Comparison of ENCODE assay signal across 1 cellular context in genomic region chr18:74147779-74148542, GRCh38.
TF ChIP-seq lines count a peak whose summit lies in the region.

A gene with protein sequence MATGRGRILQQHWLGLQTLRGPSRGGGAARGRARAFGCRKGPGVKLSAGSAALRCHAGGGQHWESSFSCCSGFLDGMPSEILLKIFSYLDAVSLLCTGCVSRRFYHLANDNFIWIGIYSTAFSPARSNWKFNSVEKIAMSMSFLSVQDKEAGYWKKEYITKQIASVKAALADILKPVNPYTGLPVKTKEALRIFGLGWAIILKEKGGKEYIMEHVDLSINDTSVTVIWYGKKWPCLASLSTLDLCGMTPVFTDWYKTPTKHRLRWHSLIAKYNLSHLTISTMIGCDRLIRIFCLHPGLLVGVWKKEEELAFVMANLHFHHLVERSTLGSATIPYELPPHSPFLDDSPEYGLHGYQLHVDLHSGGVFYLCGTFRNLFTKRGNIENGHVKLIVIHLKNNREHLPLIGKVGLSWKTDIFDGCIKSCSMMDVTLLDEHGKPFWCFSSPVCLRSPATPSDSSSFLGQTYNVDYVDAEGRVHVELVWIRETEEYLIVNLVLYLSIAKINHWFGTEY (minus strand): TSS chr18:74147834. CDS start chr18:74147785, 49 bp downstream.
A gene with protein sequence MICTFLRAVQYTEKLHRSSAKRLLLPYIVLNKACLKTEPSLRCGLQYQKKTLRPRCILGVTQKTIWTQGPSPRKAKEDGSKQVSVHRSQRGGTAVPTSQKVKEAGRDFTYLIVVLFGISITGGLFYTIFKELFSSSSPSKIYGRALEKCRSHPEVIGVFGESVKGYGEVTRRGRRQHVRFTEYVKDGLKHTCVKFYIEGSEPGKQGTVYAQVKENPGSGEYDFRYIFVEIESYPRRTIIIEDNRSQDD (plus strand): TSS chr18:74148523. CDS start chr18:74148809, 286 bp downstream.

TF ChIP-seq in K562, 482 proteins besides CTCF, POLR2A, EP300 and RAD21 (continued from another document and continues in another):
- no peak for TF ChIP-seq TCF15 (CRISPR knock-in tag; IDR thresholded peaks at IDR 0.05)
- TF ChIP-seq, protein P1, sequence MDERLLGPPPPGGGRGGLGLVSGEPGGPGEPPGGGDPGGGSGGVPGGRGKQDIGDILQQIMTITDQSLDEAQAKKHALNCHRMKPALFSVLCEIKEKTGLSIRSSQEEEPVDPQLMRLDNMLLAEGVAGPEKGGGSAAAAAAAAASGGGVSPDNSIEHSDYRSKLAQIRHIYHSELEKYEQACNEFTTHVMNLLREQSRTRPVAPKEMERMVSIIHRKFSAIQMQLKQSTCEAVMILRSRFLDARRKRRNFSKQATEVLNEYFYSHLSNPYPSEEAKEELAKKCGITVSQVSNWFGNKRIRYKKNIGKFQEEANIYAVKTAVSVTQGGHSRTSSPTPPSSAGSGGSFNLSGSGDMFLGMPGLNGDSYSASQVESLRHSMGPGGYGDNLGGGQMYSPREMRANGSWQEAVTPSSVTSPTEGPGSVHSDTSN (CRISPR knock-in tag; IDR thresholded peaks at IDR 0.05; ENCODE audit: low read depth) = no peak
- TF ChIP-seq, protein P1 (tag; conservative IDR thresholded peaks at IDR 0.05; ENCODE audit: low read depth) = no peak
- TF ChIP-seq PHF21A (IDR thresholded peaks at IDR 0.05; ENCODE audit: borderline replicate concordance, low read depth) = no peak
- TF ChIP-seq NCOA6 (IDR thresholded peaks at IDR 0.05) = peak; percentile 44; the same call in 1 of the 2 replicates
- no peak for TF ChIP-seq TCF7L2 (IDR thresholded peaks at IDR 0.05; ENCODE audit: low read depth, low read length)
- TF ChIP-seq ZNF76 (CRISPR knock-in tag; IDR thresholded peaks at IDR 0.05; ENCODE audit: borderline replicate concordance) = 0 out of 2 replicates have a peak, but pooled peaks have one; percentile 47
- TF ChIP-seq BRD9 (IDR thresholded peaks at IDR 0.05; ENCODE audit: low read depth, partially characterized antibody) = no peak
- TF ChIP-seq, protein P2, sequence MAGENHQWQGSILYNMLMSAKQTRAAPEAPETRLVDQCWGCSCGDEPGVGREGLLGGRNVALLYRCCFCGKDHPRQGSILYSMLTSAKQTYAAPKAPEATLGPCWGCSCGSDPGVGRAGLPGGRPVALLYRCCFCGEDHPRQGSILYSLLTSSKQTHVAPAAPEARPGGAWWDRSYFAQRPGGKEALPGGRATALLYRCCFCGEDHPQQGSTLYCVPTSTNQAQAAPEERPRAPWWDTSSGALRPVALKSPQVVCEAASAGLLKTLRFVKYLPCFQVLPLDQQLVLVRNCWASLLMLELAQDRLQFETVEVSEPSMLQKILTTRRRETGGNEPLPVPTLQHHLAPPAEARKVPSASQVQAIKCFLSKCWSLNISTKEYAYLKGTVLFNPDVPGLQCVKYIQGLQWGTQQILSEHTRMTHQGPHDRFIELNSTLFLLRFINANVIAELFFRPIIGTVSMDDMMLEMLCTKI (IDR thresholded peaks at IDR 0.05; ENCODE audit: partially characterized antibody) = no peak
- TF ChIP-seq NONO (IDR thresholded peaks at IDR 0.05; ENCODE audit: low read depth in 2 of 2, low read length in 1 of 2) = no peak
- no peak for TF ChIP-seq ETV6 (IDR thresholded peaks at IDR 0.05; ENCODE audit: borderline replicate concordance in 1 of 2, low read depth in 2 of 2, low read length in 1 of 2)
- TF ChIP-seq ETV6 (CRISPR knock-in tag; IDR thresholded peaks at IDR 0.05; ENCODE audit: borderline replicate concordance) = no peak
- peak; percentile 49; the same call in 1 of the 2 replicates for TF ChIP-seq ZNF175 (CRISPR knock-in tag; IDR thresholded peaks at IDR 0.05; ENCODE audit: low read depth)
- peak; percentile 12 for TF ChIP-seq NEUROD1 (IDR thresholded peaks at IDR 0.05; ENCODE audit: borderline replicate concordance, low read depth, low read length, partially characterized antibody)
- TF ChIP-seq SMARCA5 (IDR thresholded peaks at IDR 0.05) = no peak
- TF ChIP-seq NRF1 (conservative IDR thresholded peaks at IDR 0.05 in 1 of 2, IDR thresholded peaks at IDR 0.05 in 1 of 2) = peak; percentile 96 to 97
- TF ChIP-seq RBFOX2 (IDR thresholded peaks at IDR 0.05; ENCODE audit: low read depth, low read length) = peak; percentile 85
- TF ChIP-seq CEBPB (tag; IDR thresholded peaks at IDR 0.05) = no peak
- no peak for TF ChIP-seq SPI1 (IDR thresholded peaks at IDR 0.05; ENCODE audit: borderline replicate concordance, low read depth, low read length)
- peak; percentile 94 for TF ChIP-seq MTA1 (IDR thresholded peaks at IDR 0.05; ENCODE audit: borderline replicate concordance)
- peak; percentile 37 for TF ChIP-seq TBP (optimal IDR thresholded peaks at IDR 0.05; ENCODE audit: low read depth, low read length)
- no peak for TF ChIP-seq BRD4 (IDR thresholded peaks at IDR 0.05)
- peak in 1 of 2 experiments; percentile 10; a peak in 1 of 4 replicates for TF ChIP-seq MAZ (CRISPR knock-in tag; conservative IDR thresholded peaks at IDR 0.05 in 1 of 2, IDR thresholded peaks at IDR 0.05 in 1 of 2)
- TF ChIP-seq ZNF316 (IDR thresholded peaks at IDR 0.05) = no peak
- TF ChIP-seq NUFIP1 (IDR thresholded peaks at IDR 0.05; ENCODE audit: partially characterized antibody) = no peak
- no peak for TF ChIP-seq AFF4 (CRISPR knock-in tag; IDR thresholded peaks at IDR 0.05)
- TF ChIP-seq KDM5B (IDR thresholded peaks at IDR 0.05; ENCODE audit: insufficient replicate concordance, low read depth, low read length) = peak; percentile 67
- TF ChIP-seq, protein P3, sequence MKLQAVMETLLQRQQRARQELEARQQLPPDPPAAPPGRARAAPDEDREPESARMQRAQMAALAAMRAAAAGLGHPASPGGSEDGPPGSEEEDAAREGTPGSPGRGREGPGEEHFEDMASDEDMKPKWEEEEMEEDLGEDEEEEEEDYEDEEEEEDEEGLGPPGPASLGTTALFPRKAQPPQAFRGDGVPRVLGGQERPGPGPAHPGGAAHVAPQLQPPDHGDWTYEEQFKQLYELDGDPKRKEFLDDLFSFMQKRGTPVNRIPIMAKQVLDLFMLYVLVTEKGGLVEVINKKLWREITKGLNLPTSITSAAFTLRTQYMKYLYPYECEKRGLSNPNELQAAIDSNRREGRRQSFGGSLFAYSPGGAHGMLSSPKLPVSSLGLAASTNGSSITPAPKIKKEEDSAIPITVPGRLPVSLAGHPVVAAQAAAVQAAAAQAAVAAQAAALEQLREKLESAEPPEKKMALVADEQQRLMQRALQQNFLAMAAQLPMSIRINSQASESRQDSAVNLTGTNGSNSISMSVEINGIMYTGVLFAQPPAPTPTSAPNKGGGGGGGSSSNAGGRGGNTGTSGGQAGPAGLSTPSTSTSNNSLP (IDR thresholded peaks at IDR 0.05; ENCODE audit: borderline replicate concordance, low read depth, low read length) = no peak
- TF ChIP-seq ZNF134 (CRISPR knock-in tag; conservative IDR thresholded peaks at IDR 0.05) = no peak; the same call in 1 of the 2 replicates
- TF ChIP-seq SMARCE1 (IDR thresholded peaks at IDR 0.05) = no peak
- TF ChIP-seq KDM2B (CRISPR knock-in tag; IDR thresholded peaks at IDR 0.05) = no peak
- 0 out of 2 replicates have a peak, but pooled peaks have one; percentile 31 for TF ChIP-seq LCOR (CRISPR knock-in tag; IDR thresholded peaks at IDR 0.05)
- TF ChIP-seq FOXO4 (CRISPR knock-in tag; IDR thresholded peaks at IDR 0.05) = no peak
- no peak for TF ChIP-seq RUNX1 (IDR thresholded peaks at IDR 0.05; ENCODE audit: low read depth)
- TF ChIP-seq, protein P4, sequence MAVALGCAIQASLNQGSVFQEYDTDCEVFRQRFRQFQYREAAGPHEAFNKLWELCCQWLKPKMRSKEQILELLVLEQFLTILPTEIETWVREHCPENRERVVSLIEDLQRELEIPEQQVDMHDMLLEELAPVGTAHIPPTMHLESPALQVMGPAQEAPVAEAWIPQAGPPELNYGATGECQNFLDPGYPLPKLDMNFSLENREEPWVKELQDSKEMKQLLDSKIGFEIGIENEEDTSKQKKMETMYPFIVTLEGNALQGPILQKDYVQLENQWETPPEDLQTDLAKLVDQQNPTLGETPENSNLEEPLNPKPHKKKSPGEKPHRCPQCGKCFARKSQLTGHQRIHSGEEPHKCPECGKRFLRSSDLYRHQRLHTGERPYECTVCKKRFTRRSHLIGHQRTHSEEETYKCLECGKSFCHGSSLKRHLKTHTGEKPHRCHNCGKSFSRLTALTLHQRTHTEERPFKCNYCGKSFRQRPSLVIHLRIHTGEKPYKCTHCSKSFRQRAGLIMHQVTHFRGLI (CRISPR knock-in tag; IDR thresholded peaks at IDR 0.05) = no peak
- TF ChIP-seq ZNF184 (CRISPR knock-in tag; IDR thresholded peaks at IDR 0.05) = no peak
- no peak for TF ChIP-seq ZNF217 (CRISPR knock-in tag; IDR thresholded peaks at IDR 0.05)
- TF ChIP-seq, protein P5, sequence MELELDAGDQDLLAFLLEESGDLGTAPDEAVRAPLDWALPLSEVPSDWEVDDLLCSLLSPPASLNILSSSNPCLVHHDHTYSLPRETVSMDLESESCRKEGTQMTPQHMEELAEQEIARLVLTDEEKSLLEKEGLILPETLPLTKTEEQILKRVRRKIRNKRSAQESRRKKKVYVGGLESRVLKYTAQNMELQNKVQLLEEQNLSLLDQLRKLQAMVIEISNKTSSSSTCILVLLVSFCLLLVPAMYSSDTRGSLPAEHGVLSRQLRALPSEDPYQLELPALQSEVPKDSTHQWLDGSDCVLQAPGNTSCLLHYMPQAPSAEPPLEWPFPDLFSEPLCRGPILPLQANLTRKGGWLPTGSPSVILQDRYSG (tag; conservative IDR thresholded peaks at IDR 0.05; ENCODE audit: low read depth) = no peak
- peak; percentile 82 for TF ChIP-seq MXI1 (IDR thresholded peaks at IDR 0.05; ENCODE audit: low read depth, low read length)
- TF ChIP-seq U2AF1 (optimal IDR thresholded peaks at IDR 0.05; ENCODE audit: low read depth, low read length) = no peak
- TF ChIP-seq HDAC3 (IDR thresholded peaks at IDR 0.05; ENCODE audit: borderline replicate concordance, partially characterized antibody) = no peak
- TF ChIP-seq, protein P6, sequence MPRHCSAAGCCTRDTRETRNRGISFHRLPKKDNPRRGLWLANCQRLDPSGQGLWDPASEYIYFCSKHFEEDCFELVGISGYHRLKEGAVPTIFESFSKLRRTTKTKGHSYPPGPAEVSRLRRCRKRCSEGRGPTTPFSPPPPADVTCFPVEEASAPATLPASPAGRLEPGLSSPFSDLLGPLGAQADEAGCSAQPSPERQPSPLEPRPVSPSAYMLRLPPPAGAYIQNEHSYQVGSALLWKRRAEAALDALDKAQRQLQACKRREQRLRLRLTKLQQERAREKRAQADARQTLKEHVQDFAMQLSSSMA (CRISPR knock-in tag; IDR thresholded peaks at IDR 0.05) = no peak
- TF ChIP-seq, protein P7, sequence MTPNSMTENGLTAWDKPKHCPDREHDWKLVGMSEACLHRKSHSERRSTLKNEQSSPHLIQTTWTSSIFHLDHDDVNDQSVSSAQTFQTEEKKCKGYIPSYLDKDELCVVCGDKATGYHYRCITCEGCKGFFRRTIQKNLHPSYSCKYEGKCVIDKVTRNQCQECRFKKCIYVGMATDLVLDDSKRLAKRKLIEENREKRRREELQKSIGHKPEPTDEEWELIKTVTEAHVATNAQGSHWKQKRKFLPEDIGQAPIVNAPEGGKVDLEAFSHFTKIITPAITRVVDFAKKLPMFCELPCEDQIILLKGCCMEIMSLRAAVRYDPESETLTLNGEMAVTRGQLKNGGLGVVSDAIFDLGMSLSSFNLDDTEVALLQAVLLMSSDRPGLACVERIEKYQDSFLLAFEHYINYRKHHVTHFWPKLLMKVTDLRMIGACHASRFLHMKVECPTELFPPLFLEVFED (CRISPR knock-in tag; conservative IDR thresholded peaks at IDR 0.05) = no peak
- TF ChIP-seq ELF1 (tag; IDR thresholded peaks at IDR 0.05) = peak; percentile 40; the same call in 1 of the 2 replicates
- TF ChIP-seq EGR1 (conservative IDR thresholded peaks at IDR 0.05) = peak; percentile 94
- no peak for TF ChIP-seq CEBPG (CRISPR knock-in tag; IDR thresholded peaks at IDR 0.05)
- no peak for TF ChIP-seq CEBPG (tag; conservative IDR thresholded peaks at IDR 0.05 in 1 of 2, IDR thresholded peaks at IDR 0.05 in 1 of 2)
